30 cellular contexts compared by ENCODE assay signal in the genomic region with DNA sequence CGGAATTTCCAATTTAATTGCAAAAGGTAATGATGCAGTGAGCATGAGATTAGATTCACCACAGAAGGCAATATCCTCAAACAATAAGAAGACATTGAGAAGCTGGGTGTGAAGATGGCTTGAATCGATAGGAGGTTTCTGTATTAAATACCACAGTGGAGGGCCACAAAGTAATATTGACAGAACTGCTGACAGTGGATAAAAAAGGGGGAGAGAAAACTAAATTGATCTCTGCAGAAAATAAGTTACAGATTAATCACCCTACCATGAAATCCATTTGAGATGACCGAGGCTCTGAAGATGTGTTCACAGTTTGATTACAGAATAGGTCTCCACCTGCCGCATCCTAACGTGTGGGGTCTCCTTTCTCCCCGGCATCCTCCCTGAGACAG.
"Had no signal": no experiment of that assay in that cellular context is flagged by ENCODE, and none has a peak within 500 bp of the region (broad histone marks: within the 10 kb centered on the region; RNA-seq: fewer than 3 reads in every experiment).

No MANE protein-coding gene starts in this region.

- H3K9me3 Mint-ChIP-seq: naive thymus-derived CD4-positive, alpha-beta T cell; natural killer cell; nephron; neural crest cell; stimulated activated effector memory CD8-positive, alpha-beta T cell treated with anti-CD3 and anti-CD28 coated beads, Interleukin-12 subunit alpha, Interleukin-12 subunit beta, amount 100 ng/mL, for 72 hours; stimulated activated naive CD8-positive, alpha-beta T cell treated with anti-CD3 and anti-CD28 coated beads, Interleukin-15, Interleukin-2, amounts not matched to agents 100 ng/mL and 50 ng/mL, for 24 hours had no signal

- DNase-seq: naive thymus-derived CD4-positive, alpha-beta T cell; natural killer cell; nucleus accumbens; pancreas; retina; spleen; stimulated activated CD4-positive, alpha-beta T cell treated with anti-CD3 and anti-CD28 coated beads, Interleukin-12 subunit alpha, Interleukin-12 subunit beta, amount 100 ng/mL, for 4 hours; stimulated activated CD4-positive, alpha-beta T cell treated with anti-CD3 and anti-CD28 coated beads, Interleukin-2, amount 100 ng/mL, for 24 hours; stimulated activated CD4-positive, alpha-beta T cell treated with anti-CD3 and anti-CD28 coated beads, Interleukin-2, amount 100 ng/mL, for 48 hours; stimulated activated CD4-positive, alpha-beta T cell treated with anti-CD3 and anti-CD28 coated beads, Interleukin-4, amount 100 ng/mL, for 24 hours; stimulated activated naive B cell treated with anti-CD40 and anti-IgM and Interleukin-4, amounts not matched to agents 10 μg/mL and 1 μg/mL and 100 μg/mL, for 72 hours; stimulated activated naive CD4-positive, alpha-beta T cell treated with Interleukin-2 at 50 U/mL for 16 hours; stomach; thyroid gland; trophoblast cell; upper lobe of left lung had no signal

- H3K4me2 ChIP-seq: smooth muscle cell had no signal

- FAIRE-seq: pancreas, urothelium cell line had no signal

- H3K4me1 ChIP-seq: pancreas, prostate gland, right atrium auricular region, spleen, stomach, thyroid gland, tibial nerve, upper lobe of left lung, vagina had no signal

- H3K27me3 ChIP-seq: neutrophil, pancreas, right atrium auricular region, spleen, stomach, thyroid gland, tibial nerve, upper lobe of left lung, vagina had no signal

- H3K36me3 Mint-ChIP-seq: natural killer cell; stimulated activated effector memory CD8-positive, alpha-beta T cell treated with anti-CD3 and anti-CD28 coated beads, Interleukin-12 subunit alpha, Interleukin-12 subunit beta, amount 100 ng/mL, for 72 hours had no signal

- H3K4me1 Mint-ChIP-seq: nephron, neural crest cell had no signal

- H3K27ac Mint-ChIP-seq: naive thymus-derived CD4-positive, alpha-beta T cell; natural killer cell; nephron; stimulated activated effector memory CD8-positive, alpha-beta T cell treated with anti-CD3 and anti-CD28 coated beads, Interleukin-12 subunit alpha, Interleukin-12 subunit beta, amount 100 ng/mL, for 72 hours; stimulated activated naive CD8-positive, alpha-beta T cell treated with anti-CD3 and anti-CD28 coated beads, Interleukin-15, Interleukin-2, amounts not matched to agents 100 ng/mL and 50 ng/mL, for 24 hours had no signal

- H3K27ac ChIP-seq: neutrophil, pancreas, prostate gland, right atrium auricular region, skin epidermis, spleen, stomach, thoracic aorta, thyroid gland, tibial nerve, upper lobe of left lung, vagina had no signal

- H3K4me3 Mint-ChIP-seq: naive thymus-derived CD4-positive, alpha-beta T cell; natural killer cell; nephron; neural crest cell; stimulated activated effector memory CD8-positive, alpha-beta T cell treated with anti-CD3 and anti-CD28 coated beads, Interleukin-12 subunit alpha, Interleukin-12 subunit beta, amount 100 ng/mL, for 72 hours; stimulated activated naive B cell treated with anti-CD40 and anti-IgM and Interleukin-4, amounts not matched to agents 10 μg/mL and 1 μg/mL and 100 μg/mL, for 72 hours; stimulated activated naive CD8-positive, alpha-beta T cell treated with anti-CD3 and anti-CD28 coated beads, Interleukin-15, Interleukin-2, amounts not matched to agents 100 ng/mL and 50 ng/mL, for 24 hours had no signal

- H3K9me3 ChIP-seq: neutrophil, pancreas, prostate gland, right atrium auricular region, spleen, stomach, thoracic aorta, thyroid gland, tibial nerve, upper lobe of left lung, vagina had no signal

- H3K36me3 ChIP-seq: neutrophil, pancreas, prostate gland, thoracic aorta, thyroid gland, vagina had no signal

- H3K4me3 ChIP-seq: pancreas, prostate gland, right atrium auricular region, skin epidermis, smooth muscle cell, spleen, stomach, thoracic aorta, thyroid gland, tibial nerve, upper lobe of left lung, vagina had no signal

- H3K27me3 Mint-ChIP-seq: naive thymus-derived CD4-positive, alpha-beta T cell; stimulated activated naive B cell treated with anti-CD40 and anti-IgM and Interleukin-4, amounts not matched to agents 10 μg/mL and 1 μg/mL and 100 μg/mL, for 72 hours; stimulated activated naive CD8-positive, alpha-beta T cell treated with anti-CD3 and anti-CD28 coated beads, Interleukin-15, Interleukin-2, amounts not matched to agents 100 ng/mL and 50 ng/mL, for 24 hours had no signal

- ATAC-seq: naive thymus-derived CD4-positive, alpha-beta T cell; natural killer cell; pancreas; sciatic nerve; stimulated activated effector memory CD8-positive, alpha-beta T cell treated with anti-CD3 and anti-CD28 coated beads, Interleukin-12 subunit alpha, Interleukin-12 subunit beta, amount 100 ng/mL, for 72 hours; stimulated activated naive B cell treated with anti-CD40 and anti-IgM and Interleukin-4, amounts not matched to agents 10 μg/mL and 1 μg/mL and 100 μg/mL, for 72 hours had no signal
